10 cellular contexts compared by ENCODE assay signal in genomic region chr2:85585781-85586105, GRCh38. TPM values are rescaled to one million over a fixed set of nuclear protein-coding genes. Genes with fewer than 3 reads are reported as not detected.
A peak's percentile ranks its signal among the peaks of the same experiment; 100 is the strongest.
DNase-seq lines count a peak whose midpoint lies in the region; ATAC-seq and TF ChIP-seq lines count a peak whose summit lies in the region.
"Had no signal": no experiment of that assay in that cellular context is flagged by ENCODE, and none has a peak within 500 bp of the region (broad histone marks: within the 10 kb centered on the region; RNA-seq: fewer than 3 reads in every experiment).

No MANE protein-coding gene starts in this region.

- H3K36me3 ChIP-seq in BLaER1, result peaks cover 5% of the 10 kb centered on the region; the same call in 1 of the 2 replicates
- H3K36me3 ChIP-seq: cardiac muscle cell had no signal

- TF ChIP-seq CTCF in cardiac fibroblast (IDR thresholded peaks at IDR 0.05; ENCODE audit: low read depth, low read length) (no peak), lower leg skin (IDR thresholded peaks at IDR 0.05) (no peak)

- no peak for ATAC-seq in natural killer cell treated with Interleukin-12 subunit alpha and Interleukin-12 subunit beta and Interleukin-15 and Interleukin-18, amount 100 ng/mL, for 72 hours
- no peak for ATAC-seq in GM21576 (IDR thresholded peaks at IDR 0.05; ENCODE audit: unreplicated experiment)

- peak overlapping the region; percentile 75 for H3K4me3 ChIP-seq in BLaER1
- no peak overlapping the region for H3K4me3 ChIP-seq in cardiac fibroblast (replicated peaks in 1 of 2; ENCODE audit: low read depth in 2 of 2, low read length in 2 of 2)
- no peak overlapping the region for H3K4me3 ChIP-seq in lower leg skin (ENCODE audit: low read depth, poor library complexity, severe bottlenecking)
- H3K4me3 ChIP-seq: cardiac muscle cell had no signal

- in situ Hi-C loops in KBM-7 (cut with MboI; ENCODE audit: low pct_unique_long_range_greater_than_20kb, low sequenced_read_pairs), result no loop called here

- TF ChIP-seq POLR2A in lower leg skin (IDR thresholded peaks at IDR 0.05), result no peak

- no peaks in the 10 kb centered on the region for H3K27me3 Mint-ChIP-seq in natural killer cell treated with Interleukin-12 subunit alpha and Interleukin-12 subunit beta and Interleukin-15 and Interleukin-18, amount 100 ng/mL, for 72 hours

- peak overlapping the region; percentile 99 for H3K4me2 ChIP-seq in BLaER1

- peaks cover 51 to 57% of the 10 kb centered on the region in 2 donors for H3K4me1 Mint-ChIP-seq in natural killer cell treated with Interleukin-12 subunit alpha and Interleukin-12 subunit beta and Interleukin-15 and Interleukin-18, amount 100 ng/mL, for 72 hours (ENCODE audit: low read depth in 2 of 2)

- DNase-seq in KBM-7 (peak; percentile 42), cardiac fibroblast (ENCODE audit: low read depth in 2 of 2) (peak; percentile 36 to 47), NCI-H1436 treated with DMSO at 0.1 percent for 48 hours (lab: John Stamatoyannopoulos, UW) (no peak), hypothalamus (lab: John Stamatoyannopoulos, UW) (no peak), lower leg skin (ENCODE audit: low spot score in 2 of 2) (no peak)
- no peak for DNase-seq in natural killer cell treated with Interleukin-12 subunit alpha and Interleukin-12 subunit beta and Interleukin-15 and Interleukin-18, amount 100 ng/mL, for 72 hours (ENCODE audit: low spot score)
- DNase-seq: NCI-H510A treated with DMSO at 0.1 percent for 48 hours had no signal

- 31 to 62% methylated on average over 1 of the region's 1 CpG for WGBS in lower leg skin, 2 donors

- H4K20me1 ChIP-seq in BLaER1, result peaks cover 10% of the 10 kb centered on the region; the same call in 1 of the 2 replicates

- no peaks in the 10 kb centered on the region for H3K9me3 ChIP-seq in BLaER1

- no peaks in the 10 kb centered on the region for H3K9me3 Mint-ChIP-seq in natural killer cell treated with Interleukin-12 subunit alpha and Interleukin-12 subunit beta and Interleukin-15 and Interleukin-18, amount 100 ng/mL, for 72 hours

- peak overlapping the region; percentile 76 to 95 for H3K27ac Mint-ChIP-seq in natural killer cell treated with Interleukin-12 subunit alpha and Interleukin-12 subunit beta and Interleukin-15 and Interleukin-18, amount 100 ng/mL, for 72 hours

- peak overlapping the region; percentile 78 for H3K4me3 Mint-ChIP-seq in natural killer cell treated with Interleukin-12 subunit alpha and Interleukin-12 subunit beta and Interleukin-15 and Interleukin-18, amount 100 ng/mL, for 72 hours

- H3K4me1 ChIP-seq in BLaER1, result peaks cover 93% of the 10 kb centered on the region

- peak overlapping the region; percentile 89 for H3K27ac ChIP-seq in BLaER1

- H3K36me3 Mint-ChIP-seq in natural killer cell treated with Interleukin-12 subunit alpha and Interleukin-12 subunit beta and Interleukin-15 and Interleukin-18, amount 100 ng/mL, for 72 hours, result peaks cover 13% of the 10 kb centered on the region

- no peaks in the 10 kb centered on the region for H3K27me3 ChIP-seq in BLaER1
- H3K27me3 ChIP-seq: cardiac muscle cell had no signal

- intact Hi-C loops in lower leg skin (cut with DNase I; ENCODE audit: low total_unique reads), result no loop called here

- peak overlapping the region; percentile 83 for H3K9ac ChIP-seq in BLaER1

RNA-seq across cellular contexts. Expression of gene VAMP5, which starts 1.5 kb away (rescaled TPM):
- total RNA-seq in natural killer cell treated with Interleukin-12 subunit alpha and Interleukin-12 subunit beta and Interleukin-15 and Interleukin-18, amount 100 ng/mL, for 72 hours, result 10 to 100 TPM; 30.5 to 50.7 TPM
- total RNA-seq in lower leg skin, result 10 to 100 TPM; 10.1 to 35.6 (median 14.0) TPM

RNA-seq across cellular contexts. Expression of gene VAMP8, which starts 8.4 kb away (rescaled TPM):
- total RNA-seq in natural killer cell treated with Interleukin-12 subunit alpha and Interleukin-12 subunit beta and Interleukin-15 and Interleukin-18, amount 100 ng/mL, for 72 hours, result 100 to 1,000 TPM in 1 of 2 donors, 10 to 100 TPM in 1; 83.2 to 160 TPM
- total RNA-seq in lower leg skin, result 100 to 1,000 TPM in 2 of 4 donors, 10 to 100 TPM in 2; 88.3 to 207 (median 113) TPM

RNA-seq across cellular contexts. Expression of gene RNF181, which starts 9.8 kb away (rescaled TPM):
- total RNA-seq in natural killer cell treated with Interleukin-12 subunit alpha and Interleukin-12 subunit beta and Interleukin-15 and Interleukin-18, amount 100 ng/mL, for 72 hours, result 100 to 1,000 TPM; 116 to 149 TPM
- 100 to 1,000 TPM in 3 of 4 donors, 10 to 100 TPM in 1; 63.1 to 114 (median 107) TPM for total RNA-seq in lower leg skin

RNA-seq across cellular contexts. Expression of gene TMEM150A, which starts 16.8 kb away (rescaled TPM):
- 1 to 10 TPM; 4.7 to 6.4 TPM for total RNA-seq in natural killer cell treated with Interleukin-12 subunit alpha and Interleukin-12 subunit beta and Interleukin-15 and Interleukin-18, amount 100 ng/mL, for 72 hours
- total RNA-seq in lower leg skin, result 10 to 100 TPM in 2 of 4 donors, 1 to 10 TPM in 2; 5.8 to 13.7 (median 9.5) TPM

RNA-seq across cellular contexts. Expression of gene GGCX, which starts 24.4 kb away (rescaled TPM):
- 10 to 100 TPM; 24.9 to 37.1 TPM for total RNA-seq in natural killer cell treated with Interleukin-12 subunit alpha and Interleukin-12 subunit beta and Interleukin-15 and Interleukin-18, amount 100 ng/mL, for 72 hours
- 10 to 100 TPM; 15.8 to 37.1 (median 25.8) TPM for total RNA-seq in lower leg skin

Comparison
In these comparisons a context has a peak if more than half of its experiments do, and no peak if none do; other contexts are left out.
1. DNase-seq: peak in KBM-7 (single experiment) and cardiac fibroblast (2 of 2); none in natural killer cell treated with Interleukin-12 subunit alpha and Interleukin-12 subunit beta and Interleukin-15 and Interleukin-18, amount 100 ng/mL, for 72 hours (single experiment), NCI-H1436 treated with DMSO at 0.1 percent for 48 hours (single experiment), hypothalamus (0 of 51) and lower leg skin (0 of 2).